In the genomic region with DNA sequence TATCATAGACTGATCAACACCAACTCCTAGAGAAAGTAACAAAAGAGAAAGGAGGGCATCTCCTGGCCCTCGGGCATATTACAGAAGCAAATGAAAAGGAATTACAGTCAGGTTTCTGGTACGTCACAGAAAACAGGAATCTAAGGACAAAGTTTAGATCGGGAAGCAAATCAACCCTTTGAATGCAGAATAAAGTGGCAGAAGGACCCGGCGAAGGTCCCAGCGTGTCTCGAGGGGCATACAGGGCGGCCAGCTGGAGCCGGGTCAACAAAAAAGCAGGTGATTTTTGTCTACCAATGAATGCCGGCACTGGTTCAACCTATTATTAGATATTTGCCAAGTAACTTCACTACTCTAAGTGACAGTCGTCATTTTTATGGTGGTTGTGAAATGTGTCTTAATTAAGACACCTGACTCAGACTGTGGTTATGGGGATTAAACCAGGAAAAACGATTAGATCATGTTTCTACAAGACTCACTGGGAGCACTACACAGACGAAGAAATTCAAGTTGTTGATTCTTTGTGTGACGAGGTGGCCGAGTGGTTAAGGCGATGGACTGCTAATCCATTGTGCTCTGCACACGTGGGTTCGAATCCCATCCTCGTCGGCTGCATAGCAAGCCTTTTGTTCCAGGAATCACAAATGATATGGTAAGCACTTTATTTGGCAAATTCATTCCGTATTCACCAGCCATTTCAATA, we compare ENCODE assay signal across 8 cellular contexts. TPM values are rescaled to one million over a fixed set of nuclear protein-coding genes. Genes with fewer than 3 reads are reported as not detected.
DNase-seq lines count a peak whose midpoint lies in the region; ATAC-seq and TF ChIP-seq lines count a peak whose summit lies in the region.

No MANE protein-coding gene starts in this region.

- peaks cover 5% of the 10 kb centered on the region for H3K27me3 ChIP-seq in brain microvascular endothelial cell (replicated peaks)

- TF ChIP-seq CTCF in brain microvascular endothelial cell (IDR thresholded peaks at IDR 0.05; ENCODE audit: low read depth, low read length, missing control alignments) = peak; percentile 30

- no peaks in the 10 kb centered on the region for H3K36me3 ChIP-seq in brain microvascular endothelial cell (replicated peaks)

- DNase-seq in DMS153 treated with DMSO at 0.1 percent for 48 hours (lab: John Stamatoyannopoulos, UW; ENCODE audit: unreplicated experiment) (peak; percentile 36), LHCN-M2 (ENCODE audit: low read depth) (peak; percentile 86), RPMI7951 (ENCODE audit: low read depth) (peak; percentile 72), brain microvascular endothelial cell (peak; percentile 85), left lobe of liver (ENCODE audit: low spot score) (no peak), middle frontal gyrus (ENCODE audit: extremely low spot score, low spot score) (no peak)
- peak; percentile 46 to 50 for DNase-seq in stimulated activated CD8-positive, alpha-beta memory T cell treated with anti-CD3 and anti-CD28 coated beads, Interleukin-7, amount 100 ng/mL, for 48 hours (ENCODE audit: extremely low read depth in 1 of 2, low read depth in 1 of 2)

- peak; percentile 44 for ATAC-seq in GM21381 (IDR thresholded peaks at IDR 0.05; ENCODE audit: unreplicated experiment)
- ATAC-seq in left lobe of liver = peak; percentile 39

- in situ Hi-C loops in brain microvascular endothelial cell (cut with HindIII; ENCODE audit: low pct_ligation_motif_present, low sequenced_read_pairs) = no loop called here

- peak overlapping the region; percentile 66 for H3K4me3 ChIP-seq in brain microvascular endothelial cell (ENCODE audit: low read depth, low read length)

- H3K27ac ChIP-seq in brain microvascular endothelial cell = no peak overlapping the region

RNA-seq across cellular contexts. Expression of a gene that starts 12.4 kb away (rescaled TPM):
- total RNA-seq in LHCN-M2 (2014; rRNA removed) = 10.3 and 15.5 TPM in 2 replicates
- polyA plus RNA-seq in LHCN-M2 (2012) = 8.1 TPM
- total RNA-seq in RPMI7951 (2014; rRNA removed; shearing (Covaris generic)) = 16.7 and 21.0 TPM in 2 replicates
- 2.2 TPM for total RNA-seq in left lobe of liver

RNA-seq across cellular contexts. Expression of a gene that starts 39.4 kb away (rescaled TPM):
- total RNA-seq in LHCN-M2 (2014; rRNA removed) (4.1 and 4.4 TPM in 2 replicates), left lobe of liver (2.6 TPM)
- 2.5 TPM for polyA plus RNA-seq in LHCN-M2 (2012)
- 5.0 and 6.2 TPM in 2 replicates for total RNA-seq in RPMI7951 (2014; rRNA removed; shearing (Covaris generic))

RNA-seq across cellular contexts. Expression of a gene that starts 46.4 kb away (rescaled TPM):
- total RNA-seq in LHCN-M2 (2014; rRNA removed) (not detected in 2 replicates), left lobe of liver (0.45 TPM)
- polyA plus RNA-seq in LHCN-M2 (2012) = not detected
- not detected in 2 replicates for total RNA-seq in RPMI7951 (2014; rRNA removed; shearing (Covaris generic))

RNA-seq across cellular contexts. Expression of a gene that starts 54.3 kb away (rescaled TPM):
- total RNA-seq in LHCN-M2 (2014; rRNA removed) (11.3 and 12.7 TPM in 2 replicates), left lobe of liver (5.5 TPM)
- polyA plus RNA-seq in LHCN-M2 (2012) = 4.9 TPM
- total RNA-seq in RPMI7951 (2014; rRNA removed; shearing (Covaris generic)) = 20.4 and 21.4 TPM in 2 replicates

Comparison
In these comparisons a context has a peak if more than half of its experiments do, and no peak if none do; other contexts are left out.
1. DNase-seq: peak in DMS153 treated with DMSO at 0.1 percent for 48 hours (single experiment), LHCN-M2 (single experiment), RPMI7951 (single experiment), brain microvascular endothelial cell (single experiment) and stimulated activated CD8-positive, alpha-beta memory T cell treated with anti-CD3 and anti-CD28 coated beads, Interleukin-7, amount 100 ng/mL, for 48 hours (2 of 2); none in left lobe of liver (single experiment) and middle frontal gyrus (single experiment).